In genomic region chr17:1376061-1376460, GRCh38 we compare ENCODE assay signal across 1 cellular context.
TF ChIP-seq lines count a peak whose summit lies in the region.

No MANE protein-coding gene starts in this region.

TF ChIP-seq in HepG2, 621 proteins besides CTCF, POLR2A, EP300 and RAD21 (continued from another document):
- TF ChIP-seq, protein P1, sequence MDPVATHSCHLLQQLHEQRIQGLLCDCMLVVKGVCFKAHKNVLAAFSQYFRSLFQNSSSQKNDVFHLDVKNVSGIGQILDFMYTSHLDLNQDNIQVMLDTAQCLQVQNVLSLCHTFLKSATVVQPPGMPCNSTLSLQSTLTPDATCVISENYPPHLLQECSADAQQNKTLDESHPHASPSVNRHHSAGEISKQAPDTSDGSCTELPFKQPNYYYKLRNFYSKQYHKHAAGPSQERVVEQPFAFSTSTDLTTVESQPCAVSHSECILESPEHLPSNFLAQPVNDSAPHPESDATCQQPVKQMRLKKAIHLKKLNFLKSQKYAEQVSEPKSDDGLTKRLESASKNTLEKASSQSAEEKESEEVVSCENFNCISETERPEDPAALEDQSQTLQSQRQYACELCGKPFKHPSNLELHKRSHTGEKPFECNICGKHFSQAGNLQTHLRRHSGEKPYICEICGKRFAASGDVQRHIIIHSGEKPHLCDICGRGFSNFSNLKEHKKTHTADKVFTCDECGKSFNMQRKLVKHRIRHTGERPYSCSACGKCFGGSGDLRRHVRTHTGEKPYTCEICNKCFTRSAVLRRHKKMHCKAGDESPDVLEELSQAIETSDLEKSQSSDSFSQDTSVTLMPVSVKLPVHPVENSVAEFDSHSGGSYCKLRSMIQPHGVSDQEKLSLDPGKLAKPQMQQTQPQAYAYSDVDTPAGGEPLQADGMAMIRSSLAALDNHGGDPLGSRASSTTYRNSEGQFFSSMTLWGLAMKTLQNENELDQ (CRISPR knock-in tag; IDR thresholded peaks at IDR 0.05; ENCODE audit: borderline replicate concordance) = no peak
- TF ChIP-seq MTF1 (CRISPR knock-in tag; IDR thresholded peaks at IDR 0.05) = no peak
- no peak for TF ChIP-seq RBAK (CRISPR knock-in tag; IDR thresholded peaks at IDR 0.05)
- TF ChIP-seq BRF2 (CRISPR knock-in tag; IDR thresholded peaks at IDR 0.05) = no peak
- TF ChIP-seq ESRRA (CRISPR knock-in tag; IDR thresholded peaks at IDR 0.05; ENCODE audit: low read depth) = no peak
- no peak for TF ChIP-seq NFIB (CRISPR knock-in tag; IDR thresholded peaks at IDR 0.05; ENCODE audit: borderline replicate concordance)
- no peak for TF ChIP-seq ZNF253 (CRISPR knock-in tag; IDR thresholded peaks at IDR 0.05; ENCODE audit: borderline replicate concordance)
- TF ChIP-seq RFX5 (IDR thresholded peaks at IDR 0.05; ENCODE audit: low read depth, low read length) = no peak
- no peak for TF ChIP-seq ZNF839 (CRISPR knock-in tag; IDR thresholded peaks at IDR 0.05; ENCODE audit: borderline replicate concordance)
- no peak for TF ChIP-seq KDM1A (CRISPR knock-in tag; IDR thresholded peaks at IDR 0.05)
- no peak for TF ChIP-seq SP1 (IDR thresholded peaks at IDR 0.05)
- TF ChIP-seq SP1 (CRISPR knock-in tag; IDR thresholded peaks at IDR 0.05) = no peak
- TF ChIP-seq, protein P2, sequence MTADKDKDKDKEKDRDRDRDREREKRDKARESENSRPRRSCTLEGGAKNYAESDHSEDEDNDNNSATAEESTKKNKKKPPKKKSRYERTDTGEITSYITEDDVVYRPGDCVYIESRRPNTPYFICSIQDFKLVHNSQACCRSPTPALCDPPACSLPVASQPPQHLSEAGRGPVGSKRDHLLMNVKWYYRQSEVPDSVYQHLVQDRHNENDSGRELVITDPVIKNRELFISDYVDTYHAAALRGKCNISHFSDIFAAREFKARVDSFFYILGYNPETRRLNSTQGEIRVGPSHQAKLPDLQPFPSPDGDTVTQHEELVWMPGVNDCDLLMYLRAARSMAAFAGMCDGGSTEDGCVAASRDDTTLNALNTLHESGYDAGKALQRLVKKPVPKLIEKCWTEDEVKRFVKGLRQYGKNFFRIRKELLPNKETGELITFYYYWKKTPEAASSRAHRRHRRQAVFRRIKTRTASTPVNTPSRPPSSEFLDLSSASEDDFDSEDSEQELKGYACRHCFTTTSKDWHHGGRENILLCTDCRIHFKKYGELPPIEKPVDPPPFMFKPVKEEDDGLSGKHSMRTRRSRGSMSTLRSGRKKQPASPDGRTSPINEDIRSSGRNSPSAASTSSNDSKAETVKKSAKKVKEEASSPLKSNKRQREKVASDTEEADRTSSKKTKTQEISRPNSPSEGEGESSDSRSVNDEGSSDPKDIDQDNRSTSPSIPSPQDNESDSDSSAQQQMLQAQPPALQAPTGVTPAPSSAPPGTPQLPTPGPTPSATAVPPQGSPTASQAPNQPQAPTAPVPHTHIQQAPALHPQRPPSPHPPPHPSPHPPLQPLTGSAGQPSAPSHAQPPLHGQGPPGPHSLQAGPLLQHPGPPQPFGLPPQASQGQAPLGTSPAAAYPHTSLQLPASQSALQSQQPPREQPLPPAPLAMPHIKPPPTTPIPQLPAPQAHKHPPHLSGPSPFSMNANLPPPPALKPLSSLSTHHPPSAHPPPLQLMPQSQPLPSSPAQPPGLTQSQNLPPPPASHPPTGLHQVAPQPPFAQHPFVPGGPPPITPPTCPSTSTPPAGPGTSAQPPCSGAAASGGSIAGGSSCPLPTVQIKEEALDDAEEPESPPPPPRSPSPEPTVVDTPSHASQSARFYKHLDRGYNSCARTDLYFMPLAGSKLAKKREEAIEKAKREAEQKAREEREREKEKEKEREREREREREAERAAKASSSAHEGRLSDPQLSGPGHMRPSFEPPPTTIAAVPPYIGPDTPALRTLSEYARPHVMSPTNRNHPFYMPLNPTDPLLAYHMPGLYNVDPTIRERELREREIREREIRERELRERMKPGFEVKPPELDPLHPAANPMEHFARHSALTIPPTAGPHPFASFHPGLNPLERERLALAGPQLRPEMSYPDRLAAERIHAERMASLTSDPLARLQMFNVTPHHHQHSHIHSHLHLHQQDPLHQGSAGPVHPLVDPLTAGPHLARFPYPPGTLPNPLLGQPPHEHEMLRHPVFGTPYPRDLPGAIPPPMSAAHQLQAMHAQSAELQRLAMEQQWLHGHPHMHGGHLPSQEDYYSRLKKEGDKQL (CRISPR knock-in tag; IDR thresholded peaks at IDR 0.05; ENCODE audit: low read depth) = no peak
- TF ChIP-seq, protein P3, sequence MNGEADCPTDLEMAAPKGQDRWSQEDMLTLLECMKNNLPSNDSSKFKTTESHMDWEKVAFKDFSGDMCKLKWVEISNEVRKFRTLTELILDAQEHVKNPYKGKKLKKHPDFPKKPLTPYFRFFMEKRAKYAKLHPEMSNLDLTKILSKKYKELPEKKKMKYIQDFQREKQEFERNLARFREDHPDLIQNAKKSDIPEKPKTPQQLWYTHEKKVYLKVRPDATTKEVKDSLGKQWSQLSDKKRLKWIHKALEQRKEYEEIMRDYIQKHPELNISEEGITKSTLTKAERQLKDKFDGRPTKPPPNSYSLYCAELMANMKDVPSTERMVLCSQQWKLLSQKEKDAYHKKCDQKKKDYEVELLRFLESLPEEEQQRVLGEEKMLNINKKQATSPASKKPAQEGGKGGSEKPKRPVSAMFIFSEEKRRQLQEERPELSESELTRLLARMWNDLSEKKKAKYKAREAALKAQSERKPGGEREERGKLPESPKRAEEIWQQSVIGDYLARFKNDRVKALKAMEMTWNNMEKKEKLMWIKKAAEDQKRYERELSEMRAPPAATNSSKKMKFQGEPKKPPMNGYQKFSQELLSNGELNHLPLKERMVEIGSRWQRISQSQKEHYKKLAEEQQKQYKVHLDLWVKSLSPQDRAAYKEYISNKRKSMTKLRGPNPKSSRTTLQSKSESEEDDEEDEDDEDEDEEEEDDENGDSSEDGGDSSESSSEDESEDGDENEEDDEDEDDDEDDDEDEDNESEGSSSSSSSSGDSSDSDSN (CRISPR knock-in tag; IDR thresholded peaks at IDR 0.05) = no peak
- no peak for TF ChIP-seq TRIM22 (IDR thresholded peaks at IDR 0.05)
